15 cellular contexts compared by ENCODE assay signal in genomic region chr7:83672157-83672556, GRCh38. TPM values are rescaled to one million over a fixed set of nuclear protein-coding genes. Genes with fewer than 3 reads are reported as not detected.
"Had no signal": no experiment of that assay in that cellular context is flagged by ENCODE, and none has a peak within 500 bp of the region (broad histone marks: within the 10 kb centered on the region; RNA-seq: fewer than 3 reads in every experiment).

No MANE protein-coding gene starts in this region.

- H3K27me3 ChIP-seq: ascending aorta, heart right ventricle, neutrophil, tibial nerve had no signal

- H3K36me3 ChIP-seq: ascending aorta, heart right ventricle, neutrophil, tibial nerve had no signal

- H3K4me1 Mint-ChIP-seq: activated B cell treated with CpG ODN at 0.5 μM for 24 hours; activated CD4-positive, alpha-beta T cell treated with anti-CD3 and anti-CD28 coated beads, Interleukin-2, amount 10 ng/mL, durations not matched to agents 24 days and 14 days; activated naive CD8-positive, alpha-beta T cell treated with anti-CD3 and anti-CD28 coated beads, Interleukin-2, amount 50 U/mL, for 24 hours; stimulated activated memory B cell treated with anti-CD40 and anti-IgM and Interleukin-4, amounts not matched to agents 10 μg/mL and 1 μg/mL and 100 μg/mL, for 72 hours had no signal

- H3K9me3 Mint-ChIP-seq: activated CD4-positive, alpha-beta T cell treated with anti-CD3 and anti-CD28 coated beads, Interleukin-2, amount 10 ng/mL, durations not matched to agents 24 days and 14 days; activated naive CD8-positive, alpha-beta T cell treated with anti-CD3 and anti-CD28 coated beads, Interleukin-2, amount 50 U/mL, for 24 hours had no signal

- H3K4me1 ChIP-seq: ascending aorta, foreskin keratinocyte, heart right ventricle had no signal

- H3K36me3 Mint-ChIP-seq: stimulated activated memory B cell treated with anti-CD40 and anti-IgM and Interleukin-4, amounts not matched to agents 10 μg/mL and 1 μg/mL and 100 μg/mL, for 72 hours had no signal

- H3K27me3 Mint-ChIP-seq: activated B cell treated with CpG ODN at 0.5 μM for 24 hours; activated CD4-positive, alpha-beta T cell treated with anti-CD3 and anti-CD28 coated beads, Interleukin-2, amount 10 ng/mL, durations not matched to agents 24 days and 14 days; activated naive CD8-positive, alpha-beta T cell treated with anti-CD3 and anti-CD28 coated beads, Interleukin-2, amount 50 U/mL, for 24 hours; stimulated activated memory B cell treated with anti-CD40 and anti-IgM and Interleukin-4, amounts not matched to agents 10 μg/mL and 1 μg/mL and 100 μg/mL, for 72 hours had no signal

- H3K27ac ChIP-seq: ascending aorta, foreskin keratinocyte, heart right ventricle, neutrophil, tibial nerve had no signal

- H3K9me3 ChIP-seq: ascending aorta, neutrophil had no signal

- FAIRE-seq: bronchial epithelial cell, endothelial cell of umbilical vein, small intestine had no signal

- DNase-seq: activated B cell treated with CpG ODN at 0.5 μM for 24 hours; activated CD4-positive, alpha-beta T cell treated with anti-CD3 and anti-CD28 coated beads, Interleukin-2, amount 10 ng/mL, durations not matched to agents 24 days and 14 days; activated naive CD4-positive, alpha-beta T cell treated with Interleukin-2 at 50 U/mL for 16 hours; activated naive CD8-positive, alpha-beta T cell treated with anti-CD3 and anti-CD28 coated beads, Interleukin-2, amount 50 U/mL, for 24 hours; foreskin keratinocyte; heart right ventricle; posterior cingulate gyrus; right cardiac atrium; small intestine had no signal

- H3K4me3 ChIP-seq: ascending aorta, heart right ventricle, tibial nerve had no signal

- ATAC-seq: activated naive CD8-positive, alpha-beta T cell treated with anti-CD3 and anti-CD28 coated beads, Interleukin-2, amount 50 U/mL, for 24 hours; foreskin keratinocyte; heart right ventricle; right cardiac atrium; stimulated activated memory B cell treated with anti-CD40 and anti-IgM and Interleukin-4, amounts not matched to agents 10 μg/mL and 1 μg/mL and 100 μg/mL, for 72 hours had no signal

- H3K4me3 Mint-ChIP-seq: activated B cell treated with CpG ODN at 0.5 μM for 24 hours; activated CD4-positive, alpha-beta T cell treated with anti-CD3 and anti-CD28 coated beads, Interleukin-2, amount 10 ng/mL, durations not matched to agents 24 days and 14 days; activated naive CD8-positive, alpha-beta T cell treated with anti-CD3 and anti-CD28 coated beads, Interleukin-2, amount 50 U/mL, for 24 hours; stimulated activated memory B cell treated with anti-CD40 and anti-IgM and Interleukin-4, amounts not matched to agents 10 μg/mL and 1 μg/mL and 100 μg/mL, for 72 hours had no signal

- H3K27ac Mint-ChIP-seq: activated B cell treated with CpG ODN at 0.5 μM for 24 hours; activated CD4-positive, alpha-beta T cell treated with anti-CD3 and anti-CD28 coated beads, Interleukin-2, amount 10 ng/mL, durations not matched to agents 24 days and 14 days; activated naive CD8-positive, alpha-beta T cell treated with anti-CD3 and anti-CD28 coated beads, Interleukin-2, amount 50 U/mL, for 24 hours; stimulated activated memory B cell treated with anti-CD40 and anti-IgM and Interleukin-4, amounts not matched to agents 10 μg/mL and 1 μg/mL and 100 μg/mL, for 72 hours had no signal

RNA-seq across cellular contexts. Expression of gene SEMA3E, which starts 23.2 kb away (rescaled TPM):
- total RNA-seq: activated B cell treated with CpG ODN at 0.5 μM for 24 hours; activated CD4-positive, alpha-beta T cell treated with anti-CD3 and anti-CD28 coated beads, Interleukin-2, amount 10 ng/mL, durations not matched to agents 24 days and 14 days; endothelial cell of umbilical vein had no signal
- polyA plus RNA-seq: endothelial cell of umbilical vein had no signal
